Comparison of ENCODE assay signal across 1 cellular context in genomic region chr9:32550609-32551490, GRCh38.
TF ChIP-seq lines count a peak whose summit lies in the region.

No MANE protein-coding gene starts in this region.

TF ChIP-seq in HEK293, 187 proteins besides CTCF, POLR2A, EP300 and RAD21 (continued from another document):
- TF ChIP-seq, protein P1, sequence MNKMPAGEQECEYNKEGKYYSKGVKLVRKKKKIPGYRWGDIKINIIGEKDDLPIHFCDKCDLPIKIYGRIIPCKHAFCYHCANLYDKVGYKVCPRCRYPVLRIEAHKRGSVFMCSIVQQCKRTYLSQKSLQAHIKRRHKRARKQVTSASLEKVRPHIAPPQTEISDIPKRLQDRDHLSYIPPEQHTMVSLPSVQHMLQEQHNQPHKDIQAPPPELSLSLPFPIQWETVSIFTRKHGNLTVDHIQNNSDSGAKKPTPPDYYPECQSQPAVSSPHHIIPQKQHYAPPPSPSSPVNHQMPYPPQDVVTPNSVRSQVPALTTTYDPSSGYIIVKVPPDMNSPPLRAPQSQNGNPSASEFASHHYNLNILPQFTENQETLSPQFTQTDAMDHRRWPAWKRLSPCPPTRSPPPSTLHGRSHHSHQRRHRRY (tag by site-specific recombination; IDR thresholded peaks at IDR 0.05): no peak
- peak; percentile 52; the same call in 1 of the 2 replicates for TF ChIP-seq ZBTB10 (tag by site-specific recombination; IDR thresholded peaks at IDR 0.05)
- TF ChIP-seq, protein P2, sequence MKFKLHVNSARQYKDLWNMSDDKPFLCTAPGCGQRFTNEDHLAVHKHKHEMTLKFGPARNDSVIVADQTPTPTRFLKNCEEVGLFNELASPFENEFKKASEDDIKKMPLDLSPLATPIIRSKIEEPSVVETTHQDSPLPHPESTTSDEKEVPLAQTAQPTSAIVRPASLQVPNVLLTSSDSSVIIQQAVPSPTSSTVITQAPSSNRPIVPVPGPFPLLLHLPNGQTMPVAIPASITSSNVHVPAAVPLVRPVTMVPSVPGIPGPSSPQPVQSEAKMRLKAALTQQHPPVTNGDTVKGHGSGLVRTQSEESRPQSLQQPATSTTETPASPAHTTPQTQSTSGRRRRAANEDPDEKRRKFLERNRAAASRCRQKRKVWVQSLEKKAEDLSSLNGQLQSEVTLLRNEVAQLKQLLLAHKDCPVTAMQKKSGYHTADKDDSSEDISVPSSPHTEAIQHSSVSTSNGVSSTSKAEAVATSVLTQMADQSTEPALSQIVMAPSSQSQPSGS (tag by site-specific recombination; IDR thresholded peaks at IDR 0.05; ENCODE audit: low read depth): no peak
- TF ChIP-seq ZNF561 (tag by site-specific recombination; IDR thresholded peaks at IDR 0.05; ENCODE audit: borderline replicate concordance): peak; percentile 26; the same call in 1 of the 2 replicates
- no peak for TF ChIP-seq PRDM6 (tag by site-specific recombination; IDR thresholded peaks at IDR 0.05)
